19 cellular contexts compared by ENCODE assay signal in the genomic region with DNA sequence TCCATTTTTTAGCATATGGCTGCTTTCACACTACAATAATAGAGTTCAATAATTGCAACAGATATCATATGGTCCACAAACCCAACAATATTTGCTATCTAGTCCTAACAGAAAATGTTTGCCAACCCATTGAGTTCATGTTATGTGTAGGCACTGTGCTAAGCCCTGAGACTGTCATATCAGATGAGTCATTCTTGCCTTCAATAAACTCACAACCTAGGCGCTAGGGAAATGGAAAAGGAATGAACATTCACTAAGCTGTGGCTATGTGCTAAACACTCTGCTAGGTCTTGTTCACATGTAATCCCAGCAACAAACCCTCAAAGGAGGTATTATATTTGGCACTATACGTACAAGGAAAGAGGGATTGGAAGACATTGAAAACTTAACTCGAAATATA. TPM values are rescaled to one million over a fixed set of nuclear protein-coding genes. Genes with fewer than 3 reads are reported as not detected.
DNase-seq lines count a peak whose midpoint lies in the region; ATAC-seq and TF ChIP-seq lines count a peak whose summit lies in the region.
"Had no signal": no experiment of that assay in that cellular context is flagged by ENCODE, and none has a peak within 500 bp of the region (broad histone marks: within the 10 kb centered on the region; RNA-seq: fewer than 3 reads in every experiment).

No MANE protein-coding gene starts in this region.

- no peaks in the 10 kb centered on the region for H3K9me3 Mint-ChIP-seq in natural killer cell treated with Interleukin-12 subunit alpha and Interleukin-12 subunit beta and Interleukin-15 and Interleukin-18, amount 100 ng/mL, for 72 hours
- no peaks in the 10 kb centered on the region for H3K9me3 Mint-ChIP-seq in natural killer cell
- H3K9me3 Mint-ChIP-seq in CD8-positive, alpha-beta T cell = peaks cover 2% of the 10 kb centered on the region
- H3K9me3 Mint-ChIP-seq: CD8-positive, alpha-beta memory T cell had no signal

- H3K27ac ChIP-seq in OCI-LY7 (ENCODE audit: low read depth, low read length, poor library complexity, severe bottlenecking) (no peak overlapping the region), aorta (ENCODE audit: low read depth in 1 of 2, low read length in 2 of 2) (no peak overlapping the region)
- no peak overlapping the region for H3K27ac ChIP-seq in CD8-positive, alpha-beta T cell (ENCODE audit: low read depth, low read length)

- peak; percentile 52 to 81 for ATAC-seq in natural killer cell treated with Interleukin-12 subunit alpha and Interleukin-12 subunit beta and Interleukin-15 and Interleukin-18, amount 100 ng/mL, for 72 hours
- ATAC-seq in natural killer cell (no peak), aorta (ENCODE audit: low FRiP score) (no peak)
- no peak for ATAC-seq in CD8-positive, alpha-beta T cell

- no peaks in the 10 kb centered on the region for H3K27me3 ChIP-seq in aorta (ENCODE audit: control insufficient read depth in 1 of 2, insufficient read depth in 2 of 2, low read length in 1 of 2)
- no peaks in the 10 kb centered on the region for H3K27me3 ChIP-seq in CD8-positive, alpha-beta T cell (ENCODE audit: insufficient read depth, low read length)
- H3K27me3 ChIP-seq: BE2C had no signal

- WGBS in aorta, 2 donors = 82 to 91% methylated on average over 3 of the region's 3 CpGs

- no peak overlapping the region for H3K4me2 ChIP-seq in OCI-LY7 (ENCODE audit: low read length)

- peaks cover 8% of the 10 kb centered on the region; the same call in 1 of the 2 replicates for H3K9me3 ChIP-seq in OCI-LY7 (ENCODE audit: low read length)
- H3K9me3 ChIP-seq in aorta (ENCODE audit: control insufficient read depth, low read length) = no peaks in the 10 kb centered on the region
- no peaks in the 10 kb centered on the region for H3K9me3 ChIP-seq in CD8-positive, alpha-beta T cell (ENCODE audit: low read length)
- H3K9me3 ChIP-seq: BE2C had no signal

- H3K36me3 ChIP-seq in OCI-LY7 (ENCODE audit: insufficient read depth, low read length) = no peaks in the 10 kb centered on the region
- H3K36me3 ChIP-seq in aorta (ENCODE audit: control insufficient read depth in 1 of 2, insufficient read depth in 2 of 2, low read length in 1 of 2) = no peaks in the 10 kb centered on the region
- no peaks in the 10 kb centered on the region for H3K36me3 ChIP-seq in CD8-positive, alpha-beta T cell (ENCODE audit: insufficient read depth, low read length)
- H3K36me3 ChIP-seq: BE2C had no signal

- H3K9me2 ChIP-seq in OCI-LY7 (ENCODE audit: insufficient read depth, low read length) = no peaks in the 10 kb centered on the region

- CTCF ChIA-PET in OCI-LY7 (lab: Charles Lee; ENCODE audit: unreplicated experiment) = interaction anchor here (0.6 kb wide), 1 partner anchor 33 kb away, joined by 5 read pairs; no protein-coding TSS in a partner anchor
- CTCF ChIA-PET in CD8-positive, alpha-beta T cell (lab: Charles Lee) = no interaction called here

- no peak overlapping the region for H3K4me3 Mint-ChIP-seq in natural killer cell treated with Interleukin-12 subunit alpha and Interleukin-12 subunit beta and Interleukin-15 and Interleukin-18, amount 100 ng/mL, for 72 hours
- H3K4me3 Mint-ChIP-seq in natural killer cell = no peak overlapping the region
- H3K4me3 Mint-ChIP-seq in CD8-positive, alpha-beta T cell = no peak overlapping the region
- H3K4me3 Mint-ChIP-seq: CD8-positive, alpha-beta memory T cell had no signal

- peak overlapping the region; percentile 59; the same call in 1 of the 2 replicates for H2AFZ ChIP-seq in OCI-LY7 (ENCODE audit: low read length)

- H3K4me3 ChIP-seq in OCI-LY7 (ENCODE audit: low read depth, low read length, poor library complexity, severe bottlenecking) (no peak overlapping the region), aorta (ENCODE audit: low read length in 2 of 2) (no peak overlapping the region)
- H3K4me3 ChIP-seq in CD8-positive, alpha-beta T cell (ENCODE audit: low read depth, low read length) = no peak overlapping the region

- H3K36me3 Mint-ChIP-seq in natural killer cell treated with Interleukin-12 subunit alpha and Interleukin-12 subunit beta and Interleukin-15 and Interleukin-18, amount 100 ng/mL, for 72 hours = peaks cover 10% of the 10 kb centered on the region
- H3K36me3 Mint-ChIP-seq in natural killer cell = no peaks in the 10 kb centered on the region
- peaks cover 11% of the 10 kb centered on the region for H3K36me3 Mint-ChIP-seq in CD8-positive, alpha-beta T cell

- no TSS peak for BruUV-seq in OCI-LY7 (replicated peaks; lab: Mats Ljungman, UMichigan)

- POLR2A ChIA-PET in OCI-LY7 (lab: Charles Lee) = interaction anchor here (0.6 to 2.5 kb wide), 7 partner anchors 19 to 171 kb away, joined by 3 to 13 read pairs (median 3); a partner anchor contains a TSS
- POLR2A ChIA-PET in CD8-positive, alpha-beta T cell (lab: Charles Lee) = no interaction called here

- peak overlapping the region in 1 of 2 donors; percentile 7 for H3K27ac Mint-ChIP-seq in natural killer cell treated with Interleukin-12 subunit alpha and Interleukin-12 subunit beta and Interleukin-15 and Interleukin-18, amount 100 ng/mL, for 72 hours
- no peak overlapping the region for H3K27ac Mint-ChIP-seq in natural killer cell
- no peak overlapping the region for H3K27ac Mint-ChIP-seq in CD8-positive, alpha-beta T cell

- H3K4me1 ChIP-seq in OCI-LY7 (ENCODE audit: insufficient read depth, low read length, poor library complexity, severe bottlenecking) (peaks cover 49% of the 10 kb centered on the region), aorta (ENCODE audit: control insufficient read depth in 1 of 2, insufficient read depth in 2 of 2, low read length in 2 of 2) (peaks cover 0 to 2% of the 10 kb centered on the region in 2 donors)
- H3K4me1 ChIP-seq in CD8-positive, alpha-beta T cell (ENCODE audit: insufficient read depth, low read length) = no peaks in the 10 kb centered on the region
- H3K4me1 ChIP-seq: BE2C had no signal

- peaks cover 13 to 17% of the 10 kb centered on the region in 2 donors for H3K4me1 Mint-ChIP-seq in natural killer cell treated with Interleukin-12 subunit alpha and Interleukin-12 subunit beta and Interleukin-15 and Interleukin-18, amount 100 ng/mL, for 72 hours (ENCODE audit: low read depth in 2 of 2)
- peaks cover 10 to 15% of the 10 kb centered on the region in 2 donors for H3K4me1 Mint-ChIP-seq in natural killer cell
- no peaks in the 10 kb centered on the region for H3K4me1 Mint-ChIP-seq in CD8-positive, alpha-beta T cell (ENCODE audit: low read depth)
- H3K4me1 Mint-ChIP-seq: CD8-positive, alpha-beta memory T cell had no signal

- TF ChIP-seq CTCF in natural killer cell (IDR thresholded peaks at IDR 0.05) (no peak), OCI-LY7 (conservative IDR thresholded peaks at IDR 0.05; ENCODE audit: low read length) (no peak)
- no peak for TF ChIP-seq CTCF in CD8-positive, alpha-beta T cell (IDR thresholded peaks at IDR 0.05)

- no peaks in the 10 kb centered on the region for H3K27me3 Mint-ChIP-seq in natural killer cell treated with Interleukin-12 subunit alpha and Interleukin-12 subunit beta and Interleukin-15 and Interleukin-18, amount 100 ng/mL, for 72 hours
- no peaks in the 10 kb centered on the region for H3K27me3 Mint-ChIP-seq in natural killer cell (ENCODE audit: low read depth in 2 of 2)
- no peaks in the 10 kb centered on the region for H3K27me3 Mint-ChIP-seq in CD8-positive, alpha-beta T cell (ENCODE audit: low read depth)

- H4K20me1 ChIP-seq in OCI-LY7 (ENCODE audit: insufficient read depth, low read length) = no peaks in the 10 kb centered on the region

- no peaks in the 10 kb centered on the region for H3K79me2 ChIP-seq in OCI-LY7 (ENCODE audit: insufficient read depth, low read depth, low read length)

- intact Hi-C loops in natural killer cell (cut with micrococcal nuclease) (no loop called here), OCI-LY7 (cut with micrococcal nuclease; ENCODE audit: unreplicated experiment) (no loop called here), aorta (cut with DNase I) (no loop called here)
- intact Hi-C loops in CD8-positive, alpha-beta T cell (cut with DNase I, micrococcal nuclease) = no loop called here

- no peak for DNase-seq in natural killer cell treated with Interleukin-12 subunit alpha and Interleukin-12 subunit beta and Interleukin-15 and Interleukin-18, amount 100 ng/mL, for 72 hours (ENCODE audit: low spot score)
- DNase-seq in natural killer cell (no peak), OCI-LY7 (ENCODE audit: low spot score) (no peak), kidney tubule cell (ENCODE audit: low spot score) (peak; percentile 49), NOMO-1 (lab: John Stamatoyannopoulos, UW; ENCODE audit: unreplicated experiment in 2 of 2) (no peak), aorta (no peak)
- DNase-seq in CD8-positive, alpha-beta T cell = no peak
- DNase-seq: BE2C; CD8-positive, alpha-beta memory T cell; H7; KG1; NCI-H187 treated with DMSO at 0.1 percent for 48 hours; NCI-H2171 treated with DMSO at 0.1 percent for 48 hours; NCI-H510A; NCI-H82; SIG-M5 had no signal

RNA-seq across cellular contexts. Expression of a gene that starts 8.4 kb away (rescaled TPM):
- 10 to 100 TPM in 1 of 2 donors, 1 to 10 TPM in 1; 8.6 to 13.5 TPM for total RNA-seq in natural killer cell treated with Interleukin-12 subunit alpha and Interleukin-12 subunit beta and Interleukin-15 and Interleukin-18, amount 100 ng/mL, for 72 hours
- 1 to 10 TPM; 2.6 to 3.6 (median 3.0) TPM for total RNA-seq in natural killer cell
- 0.82 and 1.1 TPM in 2 replicates for total RNA-seq in OCI-LY7 (2014; rRNA removed; shearing (Covaris generic))
- total RNA-seq in OCI-LY7 (2022) = 0.50 and 1.3 TPM in 2 replicates
- total RNA-seq in aorta = under 1 TPM; 0.65 to 0.99 TPM
- not detected for polyA plus RNA-seq in aorta
- total RNA-seq in CD8-positive, alpha-beta T cell = 1 to 10 TPM; 2.2 to 3.1 TPM
- total RNA-seq: H7, M059J, RPMI7951 had no signal
- polyA plus RNA-seq: AG04450 had no signal

Comparison
In these comparisons a context has a peak if more than half of its experiments do, and no peak if none do; other contexts are left out.
1. ATAC-seq: peak in natural killer cell treated with Interleukin-12 subunit alpha and Interleukin-12 subunit beta and Interleukin-15 and Interleukin-18, amount 100 ng/mL, for 72 hours (2 of 2); none in natural killer cell (0 of 3), aorta (single experiment) and CD8-positive, alpha-beta T cell (single experiment).